Comparison of ENCODE assay signal across 10 cellular contexts in the genomic region with DNA sequence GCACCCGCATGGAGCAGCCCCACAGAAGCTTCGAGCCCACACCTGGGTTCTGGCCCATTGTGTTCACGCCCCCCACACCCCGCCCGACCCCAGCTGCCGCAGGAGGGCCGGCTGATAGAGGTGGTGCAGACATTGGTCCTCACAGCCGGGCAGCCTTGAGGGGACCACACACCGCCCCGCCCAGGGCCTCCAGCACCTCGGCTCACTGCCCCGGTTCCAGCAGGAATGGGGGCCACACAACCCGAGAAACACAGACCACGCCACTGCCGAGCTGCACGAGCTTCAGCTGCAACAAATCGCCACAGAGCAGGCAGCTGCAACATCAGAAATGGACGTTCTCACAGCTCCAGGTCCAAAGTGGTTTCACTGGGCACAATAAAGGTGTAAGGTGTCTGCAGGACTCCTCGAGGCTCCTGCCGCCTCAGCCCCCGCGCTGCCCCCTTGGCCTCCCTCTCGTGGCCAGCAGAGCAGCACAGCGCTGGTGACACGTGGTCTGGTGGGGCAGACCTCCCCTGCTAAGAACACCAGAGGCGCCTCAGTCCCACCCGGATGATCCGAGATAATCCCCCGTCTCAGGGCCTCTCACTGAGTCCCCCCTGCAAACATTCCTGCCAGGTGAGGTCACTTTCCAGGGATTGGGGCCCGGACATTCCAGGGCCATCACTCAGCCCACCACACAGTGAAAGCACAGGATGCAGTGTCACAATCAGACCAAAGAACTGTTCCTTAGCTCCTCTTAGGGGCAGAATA.
A peak's percentile ranks its signal among the peaks of the same experiment; 100 is the strongest.
DNase-seq lines count a peak whose midpoint lies in the region; ATAC-seq and TF ChIP-seq lines count a peak whose summit lies in the region.
"Had no signal": no experiment of that assay in that cellular context is flagged by ENCODE, and none has a peak within 500 bp of the region (broad histone marks: within the 10 kb centered on the region; RNA-seq: fewer than 3 reads in every experiment).

No MANE protein-coding gene starts in this region.

- H3K9me2 ChIP-seq in HCT116 (ENCODE audit: insufficient read depth): no peaks in the 10 kb centered on the region

- H3K4me1 ChIP-seq in HCT116 (ENCODE audit: control insufficient read depth in 1 of 2, insufficient read depth in 2 of 2, low read length in 2 of 2) (peaks cover 23 to 34% of the 10 kb centered on the region in 2 experiments), ascending aorta (peaks cover 9 to 27% of the 10 kb centered on the region in 2 donors), thyroid gland (peaks cover 0 to 10% of the 10 kb centered on the region in 2 donors), stomach (peaks cover 0 to 18% (median 15%) of the 10 kb centered on the region in 4 donors)
- H3K4me1 ChIP-seq: prostate gland had no signal

- H3K9me3 ChIP-seq in HCT116 (ENCODE audit: control insufficient read depth in 1 of 2, insufficient read depth in 1 of 2, low read depth in 1 of 2, low read length in 2 of 2) (no peaks in the 10 kb centered on the region), ascending aorta (no peaks in the 10 kb centered on the region), thyroid gland (no peaks in the 10 kb centered on the region), stomach (no peaks in the 10 kb centered on the region)
- H3K9me3 ChIP-seq: prostate gland had no signal

- 38 to 51% methylated on average over 17 to 21 of the region's 30 CpGs for WGBS in thyroid gland, 2 donors
- 34 to 71% (median 38%) methylated on average over 4 to 30 of the region's 30 CpGs for WGBS in stomach, 5 donors

- H3K4me2 ChIP-seq in HCT116 (ENCODE audit: low read length): peak overlapping the region; percentile 94

- H3K27ac ChIP-seq in HCT116 (ENCODE audit: low read depth, low read length) (peak overlapping the region; percentile 65), ascending aorta (peak overlapping the region; percentile 58 to 76), thyroid gland (no peak overlapping the region), stomach (no peak overlapping the region)
- H3K27ac ChIP-seq: prostate gland had no signal

- intact Hi-C loops in HCT116 (cut with micrococcal nuclease) (no loop called here), ascending aorta (cut with DNase I) (no loop called here), thyroid gland (cut with DNase I) (no loop called here), stomach (cut with DNase I; ENCODE audit: low total_unique reads) (no loop called here)

- no peaks in the 10 kb centered on the region for H3K79me2 ChIP-seq in HCT116 (ENCODE audit: insufficient read depth, low read length)

- peak; percentile 88 for ATAC-seq in HCT116
- no peak for ATAC-seq in HG03460 (IDR thresholded peaks at IDR 0.05; ENCODE audit: unreplicated experiment)

- no peaks in the 10 kb centered on the region for H3K36me3 ChIP-seq in HCT116 (ENCODE audit: control insufficient read depth in 1 of 2, insufficient read depth in 2 of 2, low read length in 2 of 2)
- H3K36me3 ChIP-seq in ascending aorta: no peaks in the 10 kb centered on the region
- H3K36me3 ChIP-seq in thyroid gland: no peaks in the 10 kb centered on the region
- no peaks in the 10 kb centered on the region for H3K36me3 ChIP-seq in stomach
- H3K36me3 ChIP-seq: prostate gland had no signal

- peak overlapping the region; percentile 38 for H2AFZ ChIP-seq in HCT116 (ENCODE audit: low read depth, low read length, poor library complexity, severe bottlenecking)

- TF ChIP-seq CTCF in HCT116 (IDR thresholded peaks at IDR 0.05 in 2 of 3, conservative IDR thresholded peaks at IDR 0.05 in 1 of 3; ENCODE audit: borderline replicate concordance in 1 of 3, insufficient read depth in 1 of 3, low read depth in 2 of 3, low read length in 2 of 3) (peak in 1 of 3 experiments; percentile 19; a peak in 1 of 6 replicates), ascending aorta (IDR thresholded peaks at IDR 0.05) (no peak), thyroid gland (IDR thresholded peaks at IDR 0.05) (no peak), stomach (IDR thresholded peaks at IDR 0.05) (no peak)

- no peak for TF ChIP-seq EP300 in stomach (IDR thresholded peaks at IDR 0.05)

- H3K9ac ChIP-seq in HCT116 (ENCODE audit: low read length): peak overlapping the region; percentile 51

- TF ChIP-seq RAD21 in HCT116 (IDR thresholded peaks at IDR 0.05; ENCODE audit: low read depth): no peak

- DNase-seq in HCT116 (ENCODE audit: low read depth, low spot score): peak; percentile 65
- peak in 1 of 2 donors; percentile 87 for DNase-seq in ascending aorta (ENCODE audit: low spot score in 2 of 2)
- peak; percentile 86 for DNase-seq in iPS DF 19.7 (ENCODE audit: low read depth, low spot score)
- DNase-seq in thyroid gland: peak; percentile 42 to 45
- DNase-seq in cerebellar nuclear complex (lab: John Stamatoyannopoulos, UW): no peak
- no peak for DNase-seq in stomach
- DNase-seq: activated effector memory CD4-positive, alpha-beta T cell treated with Interleukin-2 at 50 U/mL for 16 hours; NCI-H774 had no signal

- TF ChIP-seq POLR2A in HCT116 (IDR thresholded peaks at IDR 0.05; ENCODE audit: borderline replicate concordance, extremely low read depth, insufficient read depth, insufficient read length) (no peak), thyroid gland (IDR thresholded peaks at IDR 0.05) (no peak), stomach (IDR thresholded peaks at IDR 0.05) (no peak)

- H4K20me1 ChIP-seq in HCT116 (ENCODE audit: insufficient read depth): no peaks in the 10 kb centered on the region

- CTCF ChIA-PET in HCT116 (lab: Charles Lee): interaction anchor here (1.2 to 1.6 kb wide), 4 partner anchors 9 to 219 kb away, joined by 3 to 8 read pairs (median 4); no protein-coding TSS in a partner anchor

- H3K4me3 ChIP-seq in HCT116 (replicated peaks in 1 of 2; ENCODE audit: low read depth in 1 of 2, low read length in 2 of 2) (peak overlapping the region; percentile 23 to 55), ascending aorta (no peak overlapping the region), thyroid gland (replicated peaks in 1 of 3) (no peak overlapping the region), stomach (no peak overlapping the region)
- H3K4me3 ChIP-seq: prostate gland had no signal

- RAD21 ChIA-PET in HCT116 (lab: Charles Lee; ENCODE audit: low non-redundant PET in 1 of 2, low total read pairs in 2 of 2, uncharacterized antibody in 2 of 2, unreplicated experiment in 2 of 2): interaction anchor here in 1 of 2 experiments (1.2 kb wide), 1 partner anchor 126 kb away, joined by 4 read pairs; no protein-coding TSS in a partner anchor

- no TSS peak for BruUV-seq in HCT116 (replicated peaks; lab: Mats Ljungman, UMichigan)

- POLR2A ChIA-PET in HCT116 (lab: Charles Lee): interaction anchor here (1.2 kb wide), 1 partner anchor 11 kb away, joined by 9 read pairs; no protein-coding TSS in a partner anchor

- no peaks in the 10 kb centered on the region for H3K27me3 ChIP-seq in HCT116 (ENCODE audit: insufficient read depth, low read length)
- no peaks in the 10 kb centered on the region for H3K27me3 ChIP-seq in ascending aorta
- H3K27me3 ChIP-seq in thyroid gland: no peaks in the 10 kb centered on the region
- H3K27me3 ChIP-seq in stomach: peaks cover 0 to 62% (median 14%) of the 10 kb centered on the region in 3 donors

TF ChIP-seq in HCT116, 20 proteins besides CTCF, POLR2A, EP300 and RAD21:
- TF ChIP-seq, protein P1, sequence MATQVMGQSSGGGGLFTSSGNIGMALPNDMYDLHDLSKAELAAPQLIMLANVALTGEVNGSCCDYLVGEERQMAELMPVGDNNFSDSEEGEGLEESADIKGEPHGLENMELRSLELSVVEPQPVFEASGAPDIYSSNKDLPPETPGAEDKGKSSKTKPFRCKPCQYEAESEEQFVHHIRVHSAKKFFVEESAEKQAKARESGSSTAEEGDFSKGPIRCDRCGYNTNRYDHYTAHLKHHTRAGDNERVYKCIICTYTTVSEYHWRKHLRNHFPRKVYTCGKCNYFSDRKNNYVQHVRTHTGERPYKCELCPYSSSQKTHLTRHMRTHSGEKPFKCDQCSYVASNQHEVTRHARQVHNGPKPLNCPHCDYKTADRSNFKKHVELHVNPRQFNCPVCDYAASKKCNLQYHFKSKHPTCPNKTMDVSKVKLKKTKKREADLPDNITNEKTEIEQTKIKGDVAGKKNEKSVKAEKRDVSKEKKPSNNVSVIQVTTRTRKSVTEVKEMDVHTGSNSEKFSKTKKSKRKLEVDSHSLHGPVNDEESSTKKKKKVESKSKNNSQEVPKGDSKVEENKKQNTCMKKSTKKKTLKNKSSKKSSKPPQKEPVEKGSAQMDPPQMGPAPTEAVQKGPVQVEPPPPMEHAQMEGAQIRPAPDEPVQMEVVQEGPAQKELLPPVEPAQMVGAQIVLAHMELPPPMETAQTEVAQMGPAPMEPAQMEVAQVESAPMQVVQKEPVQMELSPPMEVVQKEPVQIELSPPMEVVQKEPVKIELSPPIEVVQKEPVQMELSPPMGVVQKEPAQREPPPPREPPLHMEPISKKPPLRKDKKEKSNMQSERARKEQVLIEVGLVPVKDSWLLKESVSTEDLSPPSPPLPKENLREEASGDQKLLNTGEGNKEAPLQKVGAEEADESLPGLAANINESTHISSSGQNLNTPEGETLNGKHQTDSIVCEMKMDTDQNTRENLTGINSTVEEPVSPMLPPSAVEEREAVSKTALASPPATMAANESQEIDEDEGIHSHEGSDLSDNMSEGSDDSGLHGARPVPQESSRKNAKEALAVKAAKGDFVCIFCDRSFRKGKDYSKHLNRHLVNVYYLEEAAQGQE (IDR thresholded peaks at IDR 0.05; ENCODE audit: low read depth): no peak
- TF ChIP-seq CEBPB (IDR thresholded peaks at IDR 0.05; ENCODE audit: low read depth) (no peak), YY1 (IDR thresholded peaks at IDR 0.05; ENCODE audit: extremely low read depth, insufficient replicate concordance, low read depth, low read length) (no peak), POLR2AphosphoS5 (IDR thresholded peaks at IDR 0.05; ENCODE audit: low read depth, low read length) (no peak), EZH2phosphoT487 (IDR thresholded peaks at IDR 0.05; ENCODE audit: borderline replicate concordance) (no peak), EZH2 (IDR thresholded peaks at IDR 0.05) (no peak), SP1 (IDR thresholded peaks at IDR 0.05; ENCODE audit: low read depth) (no peak), ZNF274 (IDR thresholded peaks at IDR 0.05; ENCODE audit: low read depth, low read length) (no peak), FOSL1 (IDR thresholded peaks at IDR 0.05; ENCODE audit: low read depth) (no peak), JUND (IDR thresholded peaks at IDR 0.05) (no peak)
TF ChIP-seq in HCT116: peak in this region for 0.

Comparison
In these comparisons a context has a peak if more than half of its experiments do, and no peak if none do; other contexts are left out.
1. DNase-seq: peak in HCT116 (single experiment), iPS DF 19.7 (single experiment) and thyroid gland (2 of 2); none in cerebellar nuclear complex (0 of 2) and stomach (single experiment).
2. H3K27ac ChIP-seq: peak in HCT116 (single experiment) and ascending aorta (2 of 2); none in thyroid gland (0 of 3) and stomach (0 of 5).
3. H3K4me3 ChIP-seq: peak in HCT116 (2 of 2); none in ascending aorta (0 of 2), thyroid gland (0 of 3) and stomach (0 of 4).